ENCODE assay signal across 24 cellular contexts in genomic region chr17:40511667-40512221, GRCh38. TPM values are rescaled to one million over a fixed set of nuclear protein-coding genes. Genes with fewer than 3 reads are reported as not detected.
DNase-seq lines count a peak whose midpoint lies in the region; ATAC-seq, FAIRE-seq and TF ChIP-seq lines count a peak whose summit lies in the region.
"Had no signal": no experiment of that assay in that cellular context is flagged by ENCODE, and none has a peak within 500 bp of the region (broad histone marks: within the 10 kb centered on the region; RNA-seq: fewer than 3 reads in every experiment).

No MANE protein-coding gene starts in this region.

- H3K9me1 ChIP-seq in IMR-90 (ENCODE audit: insufficient read depth, low read length) (peaks cover 26% of the 10 kb centered on the region), K562 (ENCODE audit: control insufficient read depth, insufficient read depth, low read length) (no peaks in the 10 kb centered on the region)

- no peak for FAIRE-seq in K562 (lab: Jason Lieb, UNC)
- FAIRE-seq: endothelial cell of umbilical vein had no signal

- peak overlapping the region; percentile 10; the same call in 1 of the 2 replicates for H3K56ac ChIP-seq in IMR-90 (ENCODE audit: extremely low read depth, insufficient read depth, low read length)

- H3K4me1 Mint-ChIP-seq in mesothelial cell of epicardium: peaks cover 28% of the 10 kb centered on the region
- peaks cover 24 to 38% of the 10 kb centered on the region in 2 donors for H3K4me1 Mint-ChIP-seq in stimulated activated naive B cell treated with anti-CD40 and anti-IgM and Interleukin-4, amounts not matched to agents 10 μg/mL and 1 μg/mL and 100 μg/mL, for 72 hours
- H3K4me1 Mint-ChIP-seq in CD8-positive, alpha-beta memory T cell: peaks cover 31 to 43% (median 33%) of the 10 kb centered on the region in 3 donors

- ATAC-seq in IMR-90 (ENCODE audit: low read depth) (peak; percentile 37), K562 (no peak), HG03342 (IDR thresholded peaks at IDR 0.05; ENCODE audit: unreplicated experiment) (no peak)
- ATAC-seq in stimulated activated naive B cell treated with anti-CD40 and anti-IgM and Interleukin-4, amounts not matched to agents 10 μg/mL and 1 μg/mL and 100 μg/mL, for 72 hours (replicated peaks): no peak
- ATAC-seq: stimulated activated naive CD8-positive, alpha-beta T cell treated with anti-CD3 and anti-CD28 coated beads, Interleukin-15, Interleukin-2, amounts not matched to agents 100 U/mL and 50 U/mL, for 24 hours had no signal

- H2BK15ac ChIP-seq in IMR-90 (ENCODE audit: low read depth, low read length): peak overlapping the region; percentile 76; the same call in 2 of the 3 replicates

- H3K23ac ChIP-seq in IMR-90 (ENCODE audit: low read depth, low read length): peak overlapping the region; percentile 14; the same call in 1 of the 2 replicates

- H2BK20ac ChIP-seq in IMR-90 (ENCODE audit: low read depth, low read length): peak overlapping the region; percentile 85

- no peaks in the 10 kb centered on the region for H3K36me3 Mint-ChIP-seq in mesothelial cell of epicardium
- H3K36me3 Mint-ChIP-seq in stimulated activated naive B cell treated with anti-CD40 and anti-IgM and Interleukin-4, amounts not matched to agents 10 μg/mL and 1 μg/mL and 100 μg/mL, for 72 hours: no peaks in the 10 kb centered on the region
- H3K36me3 Mint-ChIP-seq in CD8-positive, alpha-beta memory T cell: no peaks in the 10 kb centered on the region

- CTCF ChIA-PET in IMR-90 (lab: Yijun Ruan, JAX): no interaction called here
- CTCF ChIA-PET in K562 (lab: Yijun Ruan, JAX; ENCODE audit: low intra/inter-chr PET ratio): no interaction called here
- CTCF ChIA-PET in CD8-positive, alpha-beta memory T cell (lab: Charles Lee): interaction anchor here (3.9 kb wide), 1 partner anchor 21 kb away, joined by 20 read pairs; no protein-coding TSS in a partner anchor

- POLR2A ChIA-PET in IMR-90 (lab: Charles Lee; ENCODE audit: unreplicated experiment) (interaction anchor here (0.5 kb wide), 1 partner anchor 95 kb away, joined by 3 read pairs; no protein-coding TSS in a partner anchor), K562 (lab: Yijun Ruan, JAX) (interaction anchor here (0.6 to 1.5 kb wide), 3 partner anchors 24 to 89 kb away, joined by 3 to 4 read pairs (median 4); no protein-coding TSS in a partner anchor)
- POLR2A ChIA-PET in CD8-positive, alpha-beta memory T cell (lab: Charles Lee): no interaction called here

- H2AFZ ChIP-seq in IMR-90 (replicated peaks; ENCODE audit: low read length, poor library complexity) (peak overlapping the region; percentile 62), K562 (ENCODE audit: low read depth, low read length) (peak overlapping the region; percentile 17; the same call in 1 of the 2 replicates)

- peak overlapping the region; percentile 35; the same call in 1 of the 2 replicates for H3K27ac ChIP-seq in IMR-90 (ENCODE audit: insufficient read depth, low read length)
- H3K27ac ChIP-seq in K562 (ENCODE audit: extremely low read depth, low read depth, low read length): no peak overlapping the region
- no peak overlapping the region for H3K27ac ChIP-seq in CD8-positive, alpha-beta memory T cell (ENCODE audit: low read depth, low read length)
- H3K27ac ChIP-seq: lower lobe of right lung, ovary had no signal

- H2AK5ac ChIP-seq in IMR-90 (ENCODE audit: low read depth, low read length): peak overlapping the region; percentile 96

- TF ChIP-seq RAD21 in IMR-90 (IDR thresholded peaks at IDR 0.05; ENCODE audit: low read length) (no peak), K562 (CRISPR knock-in tag; conservative IDR thresholded peaks at IDR 0.05 in 1 of 2, IDR thresholded peaks at IDR 0.05 in 1 of 2) (no peak)

- H3K18ac ChIP-seq in IMR-90 (ENCODE audit: low read depth, low read length): peak overlapping the region; percentile 70

- TF ChIP-seq POLR2A in IMR-90 (IDR thresholded peaks at IDR 0.05; ENCODE audit: low read depth, low read length) (no peak), K562 (conservative IDR thresholded peaks at IDR 0.05) (no peak)

- H3K27me3 ChIP-seq in IMR-90 (ENCODE audit: control insufficient read depth, insufficient read depth, low read length): no peaks in the 10 kb centered on the region
- no peaks in the 10 kb centered on the region for H3K27me3 ChIP-seq in K562 (ENCODE audit: control insufficient read depth in 2 of 2, insufficient read depth in 2 of 2, low read length in 2 of 2)
- H3K27me3 ChIP-seq in CD8-positive, alpha-beta memory T cell (ENCODE audit: insufficient read depth, low read length, poor library complexity, severe bottlenecking): no peaks in the 10 kb centered on the region
- H3K27me3 ChIP-seq: ovary, tibial nerve had no signal

- no peaks in the 10 kb centered on the region for H3K9me3 Mint-ChIP-seq in mesothelial cell of epicardium
- H3K9me3 Mint-ChIP-seq in stimulated activated naive B cell treated with anti-CD40 and anti-IgM and Interleukin-4, amounts not matched to agents 10 μg/mL and 1 μg/mL and 100 μg/mL, for 72 hours: no peaks in the 10 kb centered on the region
- H3K9me3 Mint-ChIP-seq in CD8-positive, alpha-beta memory T cell: no peaks in the 10 kb centered on the region
- H3K9me3 Mint-ChIP-seq: naive B cell had no signal

- H3K4me3 Mint-ChIP-seq in mesothelial cell of epicardium: no peak overlapping the region
- no peak overlapping the region for H3K4me3 Mint-ChIP-seq in stimulated activated naive B cell treated with anti-CD40 and anti-IgM and Interleukin-4, amounts not matched to agents 10 μg/mL and 1 μg/mL and 100 μg/mL, for 72 hours
- no peak overlapping the region for H3K4me3 Mint-ChIP-seq in CD8-positive, alpha-beta memory T cell
- H3K4me3 Mint-ChIP-seq: activated CD4-positive, alpha-beta T cell treated with anti-CD3 and anti-CD28 coated beads, Interleukin-2, amount 10 ng/mL, durations not matched to agents 24 days and 14 days had no signal

- 0 out of 4 replicates have a peak, but pooled peaks cover 0 to 5% of the 10 kb centered on the region in 2 experiments for H3K79me1 ChIP-seq in IMR-90 (ENCODE audit: low read depth in 1 of 2, low read length in 2 of 2)

- H4K5ac ChIP-seq in IMR-90 (ENCODE audit: low read depth, low read length): peak overlapping the region; percentile 74

- H3K4me2 ChIP-seq in IMR-90 (ENCODE audit: low read depth, low read length): no peak overlapping the region
- H3K4me2 ChIP-seq in K562 (ENCODE audit: insufficient read depth, low read length): no peak overlapping the region

- WGBS in IMR-90 (ENCODE audit: extremely low coverage in 2 of 2, insufficient read length in 1 of 2), 2 experiments: 82% methylated on average over 6 of the region's 12 CpGs; no CpG with 5 or more reads in 1 of the 2 experiments
- 73% methylated on average over 11 of the region's 12 CpGs for WGBS in K562 (ENCODE audit: insufficient coverage, low coverage, missing lambda C conversion rate)

- H3K14ac ChIP-seq in IMR-90 (replicated peaks; ENCODE audit: low read depth, low read length): peak overlapping the region; percentile 86

- no peak for TF ChIP-seq EP300 in K562 (IDR thresholded peaks at IDR 0.05; ENCODE audit: low read length)

- H4K20me1 ChIP-seq in IMR-90 (ENCODE audit: insufficient read depth, low read length): no peaks in the 10 kb centered on the region
- H4K20me1 ChIP-seq in K562 (replicated peaks; ENCODE audit: control insufficient read depth, insufficient read depth, low read length): no peaks in the 10 kb centered on the region

- BruUV-seq in IMR-90 (replicated peaks; lab: Mats Ljungman, UMichigan): no TSS peak
- BruUV-seq in K562 (replicated peaks; lab: Mats Ljungman, UMichigan): no TSS peak

- in situ Hi-C loops in IMR-90 (cut with MboI; ENCODE audit: low sequenced_read_pairs) (no loop called here), K562 (cut with MboI) (no loop called here)

- H3K4ac ChIP-seq in IMR-90 (ENCODE audit: low read depth, low read length): peak overlapping the region; percentile 88

- H3K27me3 Mint-ChIP-seq in mesothelial cell of epicardium (ENCODE audit: low read depth): peaks cover 10% of the 10 kb centered on the region
- H3K27me3 Mint-ChIP-seq in stimulated activated naive B cell treated with anti-CD40 and anti-IgM and Interleukin-4, amounts not matched to agents 10 μg/mL and 1 μg/mL and 100 μg/mL, for 72 hours: peaks cover 0 to 12% of the 10 kb centered on the region in 2 donors
- no peaks in the 10 kb centered on the region for H3K27me3 Mint-ChIP-seq in CD8-positive, alpha-beta memory T cell
- H3K27me3 Mint-ChIP-seq: activated CD4-positive, alpha-beta T cell treated with anti-CD3 and anti-CD28 coated beads, Interleukin-2, amount 10 ng/mL, durations not matched to agents 24 days and 14 days had no signal

- dilution Hi-C loops in IMR-90 (cut with HindIII; ENCODE audit: low sequenced_read_pairs, unreplicated experiment): no loop called here

- H4K8ac ChIP-seq in IMR-90 (ENCODE audit: low read depth in 2 of 2, low read length in 2 of 2): peak overlapping the region; percentile 18 to 83; a peak in 3 of 4 replicates

- H3K9ac ChIP-seq in IMR-90 (ENCODE audit: low read depth, low read length) (0 out of 2 replicates have a peak overlapping the region, but pooled peaks have one; percentile 8), K562 (ENCODE audit: insufficient read depth in 1 of 2, low read depth in 2 of 2, low read length in 2 of 2) (peak overlapping the region in 1 of 2 experiments; percentile 80; a peak in 2 of 4 replicates)

- no peaks in the 10 kb centered on the region for H3K79me2 ChIP-seq in K562 (ENCODE audit: control insufficient read depth, insufficient read depth, low read length)

- no peak overlapping the region for H3K4me3 ChIP-seq in IMR-90 (ENCODE audit: insufficient read depth, low read depth, low read length)
- no peak overlapping the region for H3K4me3 ChIP-seq in K562
- H3K4me3 ChIP-seq in CD8-positive, alpha-beta memory T cell (ENCODE audit: low read length): no peak overlapping the region
- H3K4me3 ChIP-seq: lower lobe of right lung, ovary, tibial nerve had no signal

- peak overlapping the region; percentile 69 for H2BK5ac ChIP-seq in IMR-90 (ENCODE audit: low read depth, low read length, poor library complexity, severe bottlenecking)

- no peaks in the 10 kb centered on the region for H3K9me3 ChIP-seq in IMR-90 (ENCODE audit: control insufficient read depth, insufficient read depth, low read length)
- H3K9me3 ChIP-seq in K562 (replicated peaks; ENCODE audit: control insufficient read depth, insufficient read depth, low read depth, low read length): no peaks in the 10 kb centered on the region
- no peaks in the 10 kb centered on the region for H3K9me3 ChIP-seq in CD8-positive, alpha-beta memory T cell (ENCODE audit: low read length)
- H3K9me3 ChIP-seq: lower lobe of right lung, ovary, tibial nerve had no signal

- intact Hi-C loops in IMR-90 (cut with micrococcal nuclease) (no loop called here), K562 (cut with micrococcal nuclease) (no loop called here)

- no peaks in the 10 kb centered on the region for H3K36me3 ChIP-seq in IMR-90 (ENCODE audit: control insufficient read depth, insufficient read depth, low read length)
- no peaks in the 10 kb centered on the region for H3K36me3 ChIP-seq in K562 (ENCODE audit: control insufficient read depth, insufficient read depth, low read length)
- no peaks in the 10 kb centered on the region for H3K36me3 ChIP-seq in CD8-positive, alpha-beta memory T cell (ENCODE audit: insufficient read depth, low read length)
- H3K36me3 ChIP-seq: lower lobe of right lung, ovary, tibial nerve had no signal

- peak overlapping the region; percentile 59 for H2AK9ac ChIP-seq in IMR-90 (replicated peaks; ENCODE audit: low read depth, low read length, poor library complexity)

- peak overlapping the region; percentile 98 for H2BK120ac ChIP-seq in IMR-90 (ENCODE audit: low read depth, low read length)

- TF ChIP-seq CTCF in IMR-90 (conservative IDR thresholded peaks at IDR 0.05; ENCODE audit: low read depth, low read length) (no peak), K562 (IDR thresholded peaks at IDR 0.05 in 2 of 3, conservative IDR thresholded peaks at IDR 0.05 in 1 of 3; ENCODE audit: insufficient read depth in 2 of 3, low read depth in 1 of 3, low read length in 3 of 3) (no peak), mesothelial cell of epicardium (IDR thresholded peaks at IDR 0.05; ENCODE audit: unreplicated experiment) (no peak)

- H3K4me1 ChIP-seq in IMR-90 (ENCODE audit: control insufficient read depth, insufficient read depth, low read length) (peaks cover 23% of the 10 kb centered on the region), K562 (replicated peaks in 1 of 2; ENCODE audit: control insufficient read depth in 2 of 2, insufficient read depth in 2 of 2, low read length in 2 of 2) (peaks cover 21 to 22% of the 10 kb centered on the region in 2 experiments)
- peaks cover 36% of the 10 kb centered on the region for H3K4me1 ChIP-seq in CD8-positive, alpha-beta memory T cell (ENCODE audit: insufficient read depth, low read length)

- H4K91ac ChIP-seq in IMR-90 (ENCODE audit: insufficient read depth, low read depth, low read length): peak overlapping the region; percentile 78

- no peak for DNase-seq in IMR-90
- DNase-seq in K562 (ENCODE audit: extremely low read depth in 1 of 4, low spot score in 3 of 4): no peak
- DNase-seq in mesothelial cell of epicardium (ENCODE audit: low spot score in 2 of 2, unreplicated experiment in 2 of 2): no peak
- DNase-seq in stimulated activated naive B cell treated with anti-CD40 and anti-IgM and Interleukin-4, amounts not matched to agents 10 μg/mL and 1 μg/mL and 100 μg/mL, for 72 hours: no peak
- DNase-seq in NCI-H226: no peak
- no peak for DNase-seq in CD8-positive, alpha-beta memory T cell
- DNase-seq: activated CD4-positive, alpha-beta T cell treated with anti-CD3 and anti-CD28 coated beads, Interleukin-2, amount 10 ng/mL, durations not matched to agents 24 days and 14 days; activated gamma-delta T cell; HCEC 1CT; lower lobe of right lung; naive B cell; NCI-H1417; NCI-H2171; NCI-H526 treated with DMSO at 0.1 percent for 48 hours; SHP77; stimulated activated CD4-positive, alpha-beta T cell treated with anti-CD3 and anti-CD28 coated beads, Interleukin-2, amount 100 ng/mL, for 24 hours; stimulated activated naive CD8-positive, alpha-beta T cell treated with anti-CD3 and anti-CD28 coated beads, Interleukin-15, Interleukin-2, amounts not matched to agents 100 U/mL and 50 U/mL, for 24 hours; T-helper 1 cell had no signal

- H3K27ac Mint-ChIP-seq in mesothelial cell of epicardium: peak overlapping the region; percentile 12
- peak overlapping the region; percentile 65 for H3K27ac Mint-ChIP-seq in stimulated activated naive B cell treated with anti-CD40 and anti-IgM and Interleukin-4, amounts not matched to agents 10 μg/mL and 1 μg/mL and 100 μg/mL, for 72 hours
- H3K27ac Mint-ChIP-seq in CD8-positive, alpha-beta memory T cell: peak overlapping the region in 2 of 8 donors; percentile 11 to 87
- H3K27ac Mint-ChIP-seq: activated CD4-positive, alpha-beta T cell treated with anti-CD3 and anti-CD28 coated beads, Interleukin-2, amount 10 ng/mL, durations not matched to agents 24 days and 14 days had no signal

RNA-seq across cellular contexts. Expression of gene TNS4, which starts 10.3 kb away (rescaled TPM):
- total RNA-seq in IMR-90 (2012; rRNA removed): 0.28 TPM in 1 of 2 replicates, not detected in the other
- 0.07 TPM in 1 of 2 replicates, not detected in the other for polyA plus RNA-seq in IMR-90 (2012; rRNA removed)
- 0.07 and 0.08 TPM in 2 replicates for polyA plus RNA-seq in IMR-90 (2012; cell fraction: cytosol; rRNA removed)
- polyA plus RNA-seq in IMR-90 (2012; cell fraction: nucleus; rRNA removed; ENCODE audit: low replicate concordance): 0.33 and 0.57 TPM in 2 replicates
- 2.1 and 5.8 TPM in 2 replicates for total RNA-seq in K562 (2011; cell fraction: chromatin; rRNA removed; ENCODE audit: low replicate concordance)
- 1.4 and 1.7 TPM in 2 replicates for total RNA-seq in K562 (2011; cell fraction: nucleolus; rRNA removed)
- 2.7 and 2.8 TPM in 2 replicates for total RNA-seq in K562 (2011; cell fraction: nucleoplasm; rRNA removed)
- total RNA-seq in K562 (2014; rRNA removed): 0.18 and 0.24 TPM in 2 replicates
- 0.06 and 0.11 TPM in 2 replicates for total RNA-seq in K562 (2014; rRNA removed; fragmentation: Illumina TruSeq; extraction: Trizol)
- total RNA-seq in K562 (2015; rRNA removed; fragmentation: Illumina TruSeq; extraction: Trizol): not detected in 2 replicates
- total RNA-seq in K562 (2021): 0.73 and 0.78 TPM in 2 replicates
- polyA plus RNA-seq in K562 (2011; rRNA removed): 0.15 and 0.53 TPM in 2 replicates
- 0.09 and 0.89 TPM in 2 replicates for polyA plus RNA-seq in K562 (2011; cell fraction: cytosol; rRNA removed)
- polyA plus RNA-seq in K562 (2011; cell fraction: nucleus; rRNA removed): 0.38 and 4.1 TPM in 2 replicates
- 0.49 and 1.4 TPM in 2 replicates for polyA plus RNA-seq in K562 (2012)
- 0.54 and 0.61 TPM in 2 replicates for polyA plus RNA-seq in K562 (2014; fragmentation: Illumina TruSeq; extraction: Trizol)
- under 1 TPM; 0.04 to 0.07 TPM for polyA plus RNA-seq in K562 (2014; fragmentation: Nextera tagmentation; extraction: Ambion mirVana)
- 0.29 and 0.40 TPM in 2 replicates for polyA plus RNA-seq in K562 (2014; rRNA removed)
- 1.1 TPM in 1 of 2 replicates, not detected in the other for polyA minus RNA-seq in K562 (2011; rRNA and poly(A)+ RNA removed)
- 1.1 TPM in 1 of 2 replicates, not detected in the other for polyA minus RNA-seq in K562 (2011; cell fraction: cytosol; rRNA and poly(A)+ RNA removed)
- 0.22 and 2.7 TPM in 2 replicates for polyA minus RNA-seq in K562 (2011; cell fraction: nucleus; rRNA and poly(A)+ RNA removed)
- 0.07 TPM in 1 of 3 replicates, not detected in the others for total RNA-seq in mesothelial cell of epicardium
- total RNA-seq in CD8-positive, alpha-beta memory T cell: 1 to 10 TPM; 3.1 TPM
- 0.41 TPM for polyA plus RNA-seq in CD8-positive, alpha-beta memory T cell
- total RNA-seq: endothelial cell of umbilical vein, M059J, skeletal muscle tissue had no signal
- polyA plus RNA-seq: endothelial cell of umbilical vein had no signal

RNA-seq across cellular contexts. Expression of gene CCR7, which starts 53.5 kb away (rescaled TPM):
- total RNA-seq in IMR-90 (2012; rRNA removed) (0.28 and 0.36 TPM in 2 replicates), K562 (2014; rRNA removed) (0.14 and 0.33 TPM in 2 replicates), K562 (2014; rRNA removed; fragmentation: Illumina TruSeq; extraction: Trizol) (0.13 and 0.22 TPM in 2 replicates), K562 (2015; rRNA removed; fragmentation: Illumina TruSeq; extraction: Trizol) (0.30 and 0.51 TPM in 2 replicates), K562 (2021) (1.1 and 1.3 TPM in 2 replicates), mesothelial cell of epicardium (0.09 TPM in 1 of 3 replicates, not detected in the others)
- polyA plus RNA-seq in IMR-90 (2012; rRNA removed) (0.14 and 0.22 TPM in 2 replicates), K562 (2011; rRNA removed) (0.46 and 1.4 TPM in 2 replicates), K562 (2014; fragmentation: Illumina TruSeq; extraction: Trizol) (0.48 and 0.73 TPM in 2 replicates), K562 (2014; fragmentation: Nextera tagmentation; extraction: Ambion mirVana) (1 to 10 TPM in 1 of 2 experiments, under 1 TPM in 1; 0.58 to 1.0 TPM), K562 (2014; rRNA removed) (0.32 and 0.56 TPM in 2 replicates)
- 0.16 TPM in 1 of 2 replicates, not detected in the other for polyA plus RNA-seq in IMR-90 (2012; cell fraction: cytosol; rRNA removed)
- 0.23 and 0.39 TPM in 2 replicates for polyA plus RNA-seq in IMR-90 (2012; cell fraction: nucleus; rRNA removed; ENCODE audit: low replicate concordance)
- 0.62 and 2.8 TPM in 2 replicates for total RNA-seq in K562 (2011; cell fraction: chromatin; rRNA removed; ENCODE audit: low replicate concordance)
- 1.6 and 2.2 TPM in 2 replicates for total RNA-seq in K562 (2011; cell fraction: nucleolus; rRNA removed)
- total RNA-seq in K562 (2011; cell fraction: nucleoplasm; rRNA removed): 1.1 and 1.2 TPM in 2 replicates
- 0.83 and 6.2 TPM in 2 replicates for polyA plus RNA-seq in K562 (2011; cell fraction: cytosol; rRNA removed)
- 0.28 and 2.5 TPM in 2 replicates for polyA plus RNA-seq in K562 (2011; cell fraction: nucleus; rRNA removed)
- polyA plus RNA-seq in K562 (2012): 0.48 and 2.1 TPM in 2 replicates
- polyA minus RNA-seq in K562 (2011; rRNA and poly(A)+ RNA removed): 1.1 and 4.7 TPM in 2 replicates
- 1.3 TPM in 1 of 2 replicates, not detected in the other for polyA minus RNA-seq in K562 (2011; cell fraction: cytosol; rRNA and poly(A)+ RNA removed)
- polyA minus RNA-seq in K562 (2011; cell fraction: nucleus; rRNA and poly(A)+ RNA removed): 0.67 and 1.5 TPM in 2 replicates
- total RNA-seq in CD8-positive, alpha-beta memory T cell: 100 to 1,000 TPM; 152 to 154 TPM
- 286 TPM for polyA plus RNA-seq in CD8-positive, alpha-beta memory T cell
- total RNA-seq: endothelial cell of umbilical vein, M059J had no signal

Comparison
In these comparisons a context has a peak if more than half of its experiments do, and no peak if none do; other contexts are left out.
1. RNA of gene CCR7, which starts 53.5 kb away (total RNA-seq): 152 to 154 TPM in CD8-positive, alpha-beta memory T cell; 0.13 to 2.8 TPM in K562, 0.28 to 0.36 TPM in IMR-90 and 0.09 TPM in mesothelial cell of epicardium; every median in the first group is over 10 times any median in the second.